Comparison of ENCODE assay signal across 8 cellular contexts in the genomic region with DNA sequence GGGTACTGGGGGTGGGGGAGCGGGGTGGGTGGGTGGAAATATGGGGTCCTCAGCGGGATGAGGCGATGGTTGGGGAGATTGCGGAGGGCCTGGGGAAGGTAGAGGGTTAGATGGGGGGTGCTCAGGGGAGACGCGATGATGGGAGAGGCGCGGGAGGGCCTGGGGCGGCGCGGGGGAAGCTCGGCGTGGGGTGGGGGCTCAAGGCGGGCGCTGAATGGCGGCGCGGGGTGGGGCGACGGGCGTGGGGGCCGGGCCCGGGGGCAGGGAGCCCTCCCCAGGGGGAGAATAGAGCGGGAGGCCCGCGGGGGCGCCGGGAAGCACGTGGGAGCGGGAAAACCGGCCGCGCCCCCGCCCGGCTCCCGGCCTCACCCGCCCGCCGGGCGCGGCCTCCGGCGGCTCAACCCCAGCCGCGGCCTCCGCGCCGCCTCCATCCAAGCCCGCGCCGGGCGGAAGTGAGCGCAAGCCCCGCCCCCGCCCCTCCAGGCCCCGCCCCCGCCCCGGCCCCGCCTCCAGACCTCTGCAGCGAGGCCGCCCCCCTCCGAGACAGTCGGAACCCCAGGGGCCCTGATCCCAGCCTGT. TPM values are rescaled to one million over a fixed set of nuclear protein-coding genes. Genes with fewer than 3 reads are reported as not detected.
DNase-seq lines count a peak whose midpoint lies in the region; ATAC-seq and TF ChIP-seq lines count a peak whose summit lies in the region.

A gene with protein sequence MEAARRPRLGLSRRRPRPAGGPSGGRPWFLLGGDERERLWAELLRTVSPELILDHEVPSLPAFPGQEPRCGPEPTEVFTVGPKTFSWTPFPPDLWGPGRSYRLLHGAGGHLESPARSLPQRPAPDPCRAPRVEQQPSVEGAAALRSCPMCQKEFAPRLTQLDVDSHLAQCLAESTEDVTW (minus strand): TSS at position 454 of the 579 bp plus-strand sequence. CDS start 23 bp downstream, at position 431.

- peak within 1 kb of the TSS; percentile 81 for H3K27ac ChIP-seq in CD4-positive, CD25-positive, alpha-beta regulatory T cell (ENCODE audit: insufficient read depth, low read length, poor library complexity, severe bottlenecking)
- H3K27ac ChIP-seq in Peyer's patch, result peak within 1 kb of the TSS; percentile 83 to 98 (median 89)
- peak within 1 kb of the TSS; percentile 82 to 98 (median 95) for H3K27ac ChIP-seq in heart left ventricle

- WGBS in heart left ventricle, 4 donors, result 3 to 15% (median 4%) methylated on average over 14 to 63 of the region's 63 CpGs

- no peak for TF ChIP-seq CTCF in Peyer's patch (IDR thresholded peaks at IDR 0.05)
- no peak for TF ChIP-seq CTCF in heart left ventricle (IDR thresholded peaks at IDR 0.05)

- peaks cover 40% of the 10 kb centered on the region for H3K4me1 ChIP-seq in CD4-positive, CD25-positive, alpha-beta regulatory T cell (ENCODE audit: control insufficient read depth, insufficient read depth, low read length, poor library complexity, severe bottlenecking)
- H3K4me1 ChIP-seq in Peyer's patch (peaks cover 0 to 60% (median 14%) of the 10 kb centered on the region in 4 donors), adipocyte (ENCODE audit: control insufficient read depth, insufficient read depth, low read length) (peaks cover 43% of the 10 kb centered on the region), heart left ventricle (peaks cover 6 to 65% (median 51%) of the 10 kb centered on the region in 12 donors)

- TF ChIP-seq POLR2A in Peyer's patch (IDR thresholded peaks at IDR 0.05) (no peak), heart left ventricle (IDR thresholded peaks at IDR 0.05) (peak in 1 of 2 donors; percentile 11)

- H3K4me3 Mint-ChIP-seq in CD4-positive, CD25-positive, alpha-beta regulatory T cell, result peak within 1 kb of the TSS; percentile 87 to 96 (median 89)

- H3K27me3 Mint-ChIP-seq in CD4-positive, CD25-positive, alpha-beta regulatory T cell, result no peaks in the 10 kb centered on the region

- H3K36me3 Mint-ChIP-seq in CD4-positive, CD25-positive, alpha-beta regulatory T cell, result no peaks in the 10 kb centered on the region

- ATAC-seq in CD4-positive, CD25-positive, alpha-beta regulatory T cell (ENCODE audit: low read depth in 2 of 2), result peak; percentile 58 to 59
- ATAC-seq in GM19025 (IDR thresholded peaks at IDR 0.05; ENCODE audit: low read depth, unreplicated experiment), result peak; percentile 52
- ATAC-seq in HG03135 (IDR thresholded peaks at IDR 0.05; ENCODE audit: unreplicated experiment), result peak; percentile 52
- ATAC-seq in heart left ventricle, result peak; percentile 6 to 67 (median 40)

- no peaks in the 10 kb centered on the region for H3K9me3 Mint-ChIP-seq in CD4-positive, CD25-positive, alpha-beta regulatory T cell

- peak within 1 kb of the TSS; percentile 83 for H3K9ac ChIP-seq in adipocyte (ENCODE audit: low read length)

- peak in 1 of 3 donors; percentile 64 for DNase-seq in CD4-positive, CD25-positive, alpha-beta regulatory T cell
- DNase-seq in Peyer's patch, result peak in 2 of 3 donors; percentile 67 to 94
- DNase-seq in adipocyte (ENCODE audit: low read depth), result peak; percentile 92
- DNase-seq in heart left ventricle, result peak in 2 of 5 donors; percentile 79 to 82
- peak in 6 of 10 donors; percentile 46 to 93 (median 70) for DNase-seq in posterior cingulate gyrus
- DNase-seq in cerebellar cortex (ENCODE audit: low spot score), result no peak

- H3K4me3 ChIP-seq in CD4-positive, CD25-positive, alpha-beta regulatory T cell (ENCODE audit: low read depth, low read length), result peak within 1 kb of the TSS; percentile 59
- H3K4me3 ChIP-seq in Peyer's patch, result peak within 1 kb of the TSS; percentile 59 to 81 (median 68)
- H3K4me3 ChIP-seq in adipocyte (ENCODE audit: low read length), result peak within 1 kb of the TSS; percentile 81
- H3K4me3 ChIP-seq in heart left ventricle, result peak within 1 kb of the TSS; percentile 51 to 88 (median 73)

- intact Hi-C loops in heart left ventricle (cut with DNase I), result loop anchor here in 7 of 10 donors (2.0 to 10.0 kb wide), 6 partner anchors 120 to 1710 kb away; a partner anchor contains a TSS
- intact Hi-C loops in posterior cingulate gyrus (cut with DNase I), result loop anchor here (10.0 kb wide), 1 partner anchor 120 kb away; no protein-coding TSS in a partner anchor

- H3K36me3 ChIP-seq in CD4-positive, CD25-positive, alpha-beta regulatory T cell (ENCODE audit: control insufficient read depth, insufficient read depth, low read length), result no peaks in the 10 kb centered on the region
- H3K36me3 ChIP-seq in Peyer's patch (no peaks in the 10 kb centered on the region), adipocyte (ENCODE audit: control insufficient read depth, insufficient read depth, low read length, severe bottlenecking) (no peaks in the 10 kb centered on the region), heart left ventricle (no peaks in the 10 kb centered on the region)

- no peaks in the 10 kb centered on the region for H3K27me3 ChIP-seq in CD4-positive, CD25-positive, alpha-beta regulatory T cell (ENCODE audit: control insufficient read depth, insufficient read depth, low read length)
- no peaks in the 10 kb centered on the region for H3K27me3 ChIP-seq in Peyer's patch
- no peaks in the 10 kb centered on the region for H3K27me3 ChIP-seq in adipocyte (replicated peaks; ENCODE audit: control insufficient read depth, insufficient read depth, low read length)
- no peaks in the 10 kb centered on the region for H3K27me3 ChIP-seq in heart left ventricle

- no peaks in the 10 kb centered on the region for H3K9me3 ChIP-seq in CD4-positive, CD25-positive, alpha-beta regulatory T cell (ENCODE audit: control insufficient read depth in 2 of 2, low read length in 2 of 2)
- no peaks in the 10 kb centered on the region for H3K9me3 ChIP-seq in Peyer's patch
- H3K9me3 ChIP-seq in adipocyte (ENCODE audit: control insufficient read depth, low read length), result no peaks in the 10 kb centered on the region
- no peaks in the 10 kb centered on the region for H3K9me3 ChIP-seq in heart left ventricle

- peak within 1 kb of the TSS; percentile 79 to 93 (median 88) for H3K27ac Mint-ChIP-seq in CD4-positive, CD25-positive, alpha-beta regulatory T cell

- peaks cover 0 to 33% (median 9%) of the 10 kb centered on the region in 4 donors for H3K4me1 Mint-ChIP-seq in CD4-positive, CD25-positive, alpha-beta regulatory T cell

RNA-seq across cellular contexts. Expression of the gene that starts here (rescaled TPM):
- 40.4 TPM for total RNA-seq in CD4-positive, CD25-positive, alpha-beta regulatory T cell
- polyA plus RNA-seq in CD4-positive, CD25-positive, alpha-beta regulatory T cell, result 10 to 100 TPM; 40.0 to 66.5 (median 51.5) TPM
- total RNA-seq in Peyer's patch (10 to 100 TPM; 16.5 to 31.2 (median 25.4) TPM), heart left ventricle (10 to 100 TPM; 20.9 to 50.8 (median 34.8) TPM)
- polyA plus RNA-seq in heart left ventricle, result 10 to 100 TPM; 57.3 to 61.3 TPM
